15 cellular contexts compared by ENCODE assay signal in genomic region chr22:30248484-30248883, GRCh38. TPM values are rescaled to one million over a fixed set of nuclear protein-coding genes. Genes with fewer than 3 reads are reported as not detected.
A peak's percentile ranks its signal among the peaks of the same experiment; 100 is the strongest.
DNase-seq lines count a peak whose midpoint lies in the region; ATAC-seq and TF ChIP-seq lines count a peak whose summit lies in the region.
"Had no signal": no experiment of that assay in that cellular context is flagged by ENCODE, and none has a peak within 500 bp of the region (broad histone marks: within the 10 kb centered on the region; RNA-seq: fewer than 3 reads in every experiment).

No MANE protein-coding gene starts in this region.

- intact Hi-C loops in breast epithelium (cut with DNase I; ENCODE audit: low total_unique reads) (no loop called here), MCF 10A (cut with micrococcal nuclease) (no loop called here)

- H3K27me3 ChIP-seq in breast epithelium (no peaks in the 10 kb centered on the region), hepatocyte (no peaks in the 10 kb centered on the region), subcutaneous abdominal adipose tissue (ENCODE audit: control insufficient read depth in 5 of 5, insufficient read depth in 4 of 5, low read length in 5 of 5) (peaks cover 41 to 62% (median 53%) of the 10 kb centered on the region in 5 donors)

- H3K4me1 Mint-ChIP-seq in MCF 10A (ENCODE audit: insufficient read depth, unreplicated experiment) (peaks cover 40% of the 10 kb centered on the region), T-cell (peaks cover 26 to 52% (median 43%) of the 10 kb centered on the region in 3 donors)

- no peaks in the 10 kb centered on the region for H3K27me3 Mint-ChIP-seq in MCF 10A (ENCODE audit: insufficient read depth, unreplicated experiment)
- peaks cover 3 to 12% of the 10 kb centered on the region in 2 donors for H3K27me3 Mint-ChIP-seq in T-cell

- no peaks in the 10 kb centered on the region for H4K20me1 ChIP-seq in hepatocyte (ENCODE audit: insufficient read depth, poor library complexity, severe bottlenecking)

- H3K4me1 ChIP-seq in breast epithelium (peaks cover 0 to 9% of the 10 kb centered on the region in 2 donors), hepatocyte (ENCODE audit: insufficient read depth) (peaks cover 45% of the 10 kb centered on the region), subcutaneous abdominal adipose tissue (ENCODE audit: control insufficient read depth in 5 of 5, insufficient read depth in 5 of 5, low read length in 5 of 5) (peaks cover 6 to 48% (median 29%) of the 10 kb centered on the region in 5 donors)
- H3K4me1 ChIP-seq: parathyroid adenoma had no signal

- H3K36me3 ChIP-seq in breast epithelium: no peaks in the 10 kb centered on the region
- no peaks in the 10 kb centered on the region for H3K36me3 ChIP-seq in hepatocyte (replicated peaks; ENCODE audit: insufficient read depth, low read depth)
- peaks cover 0 to 3% (median 0%) of the 10 kb centered on the region in 5 donors for H3K36me3 ChIP-seq in subcutaneous abdominal adipose tissue (ENCODE audit: control insufficient read depth in 5 of 5, insufficient read depth in 5 of 5, low read length in 5 of 5)
- H3K36me3 ChIP-seq: tibial artery had no signal

- no peak overlapping the region for H2AFZ ChIP-seq in hepatocyte
- H2AFZ ChIP-seq: parathyroid adenoma had no signal

- TF ChIP-seq CTCF in breast epithelium (IDR thresholded peaks at IDR 0.05): no peak
- TF ChIP-seq CTCF in MCF 10A (IDR thresholded peaks at IDR 0.05; ENCODE audit: unreplicated experiment): no peak
- TF ChIP-seq CTCF in hepatocyte (IDR thresholded peaks at IDR 0.05; ENCODE audit: poor library complexity): no peak

- no peak for ATAC-seq in T-cell (replicated peaks in 1 of 4)
- no peak for ATAC-seq in GM19328 (IDR thresholded peaks at IDR 0.05; ENCODE audit: unreplicated experiment)

- H3K4me3 Mint-ChIP-seq in MCF 10A (ENCODE audit: unreplicated experiment): no peak overlapping the region
- H3K4me3 Mint-ChIP-seq in T-cell: peak overlapping the region; percentile 15 to 29 (median 17)
- H3K4me3 Mint-ChIP-seq: endodermal cell had no signal

- DNase-seq in breast epithelium (ENCODE audit: low spot score in 2 of 2) (no peak), MCF 10A (ENCODE audit: unreplicated experiment) (no peak), T-cell (no peak), hepatocyte (ENCODE audit: low spot score) (no peak), NCI-H2171 (lab: John Stamatoyannopoulos, UW) (no peak)
- no peak for DNase-seq in effector CD8-positive, alpha-beta T cell (lab: John Stamatoyannopoulos, UW)
- DNase-seq: endodermal cell, mesendoderm, NCI-H1048 had no signal

- no peaks in the 10 kb centered on the region for H3K9me2 ChIP-seq in hepatocyte (replicated peaks; ENCODE audit: insufficient read depth)

- H3K27ac Mint-ChIP-seq in MCF 10A (ENCODE audit: low read depth, unreplicated experiment): no peak overlapping the region
- H3K27ac Mint-ChIP-seq in T-cell: no peak overlapping the region
- H3K27ac Mint-ChIP-seq: endodermal cell had no signal

- H3K27ac ChIP-seq in breast epithelium: peak overlapping the region in 1 of 2 donors; percentile 48
- H3K27ac ChIP-seq in hepatocyte: peak overlapping the region; percentile 40
- no peak overlapping the region for H3K27ac ChIP-seq in subcutaneous abdominal adipose tissue (ENCODE audit: low read depth, low read length)
- H3K27ac ChIP-seq: parathyroid adenoma, tibial artery had no signal

- no TSS peak for BruUV-seq in MCF 10A (replicated peaks; lab: Mats Ljungman, UMichigan)

- H3K9me3 ChIP-seq in breast epithelium: no peaks in the 10 kb centered on the region
- H3K9me3 ChIP-seq in hepatocyte (ENCODE audit: low read depth): no peaks in the 10 kb centered on the region
- no peaks in the 10 kb centered on the region for H3K9me3 ChIP-seq in subcutaneous abdominal adipose tissue (ENCODE audit: control insufficient read depth in 5 of 5, low read length in 5 of 5)
- H3K9me3 ChIP-seq: tibial artery had no signal

- no peak overlapping the region for H3K9ac ChIP-seq in subcutaneous abdominal adipose tissue (ENCODE audit: low read length in 5 of 5)
- H3K9ac ChIP-seq: parathyroid adenoma had no signal

- WGBS in hepatocyte (ENCODE audit: low lambda C conversion rate, missing lambda C conversion rate): 88% methylated on average over 6 of the region's 6 CpGs

- CTCF ChIA-PET in MCF 10A (lab: Yijun Ruan, JAX): interaction anchor here (0.5 to 1.3 kb wide), 3 partner anchors 13 to 229 kb away, joined by 3 to 4 read pairs (median 4); no protein-coding TSS in a partner anchor
- CTCF ChIA-PET in T-cell (lab: Charles Lee): no interaction called here

- H3K9me3 Mint-ChIP-seq in MCF 10A (ENCODE audit: unreplicated experiment) (no peaks in the 10 kb centered on the region), T-cell (no peaks in the 10 kb centered on the region)
- H3K9me3 Mint-ChIP-seq: endodermal cell had no signal

- POLR2A ChIA-PET in MCF 10A (lab: Yijun Ruan, JAX) (no interaction called here), T-cell (lab: Charles Lee) (no interaction called here)

- H3K79me2 ChIP-seq in hepatocyte: no peaks in the 10 kb centered on the region
- H3K79me2 ChIP-seq: parathyroid adenoma had no signal

- H3K4me3 ChIP-seq in breast epithelium (peak overlapping the region in 2 of 3 donors; percentile 14 to 31), hepatocyte (no peak overlapping the region), subcutaneous abdominal adipose tissue (ENCODE audit: low read depth in 1 of 5, low read length in 5 of 5) (peak overlapping the region; percentile 2 to 53 (median 25))
- H3K4me3 ChIP-seq: tibial artery had no signal

- TF ChIP-seq POLR2A in breast epithelium (IDR thresholded peaks at IDR 0.05): no peak

- peak overlapping the region; percentile 54 for H3K4me2 ChIP-seq in hepatocyte

- H3K36me3 Mint-ChIP-seq in MCF 10A (ENCODE audit: insufficient read depth, unreplicated experiment) (peaks cover 6% of the 10 kb centered on the region), T-cell (no peaks in the 10 kb centered on the region)

RNA-seq across cellular contexts. Expression of gene LIF, which starts 1.9 kb away (rescaled TPM):
- total RNA-seq in breast epithelium (1 to 10 TPM; 1.4 to 9.5 (median 1.6) TPM), MCF 10A (2022) (9.5 and 19.3 TPM in 2 replicates), T-cell (1 to 10 TPM in 3 of 5 donors, under 1 TPM in 2; 0.26 to 3.3 (median 1.4) TPM), hepatocyte (13.4 and 21.1 TPM in 2 replicates)
- polyA plus RNA-seq in hepatocyte: 8.2 and 14.8 TPM in 2 replicates
- total RNA-seq: frontal cortex had no signal

RNA-seq across cellular contexts. Expression of gene OSM, which starts 18.2 kb away (rescaled TPM):
- total RNA-seq in breast epithelium (1 to 10 TPM; 1.3 to 2.5 (median 1.3) TPM), MCF 10A (2022) (not detected in 2 replicates), T-cell (10 to 100 TPM in 2 of 5 donors, 1 to 10 TPM in 3; 5.9 to 16.5 (median 7.4) TPM), hepatocyte (0.48 and 1.5 TPM in 2 replicates)
- not detected in 2 replicates for polyA plus RNA-seq in hepatocyte
- total RNA-seq: endodermal cell had no signal
- polyA plus RNA-seq: BJ had no signal

RNA-seq across cellular contexts. Expression of gene CASTOR1, which starts 40.8 kb away (rescaled TPM):
- total RNA-seq in breast epithelium (10 to 100 TPM; 15.5 to 26.6 (median 20.6) TPM), MCF 10A (2022) (1.2 and 4.8 TPM in 2 replicates), T-cell (10 to 100 TPM; 12.8 to 21.9 (median 16.1) TPM), hepatocyte (30.9 and 48.0 TPM in 2 replicates)
- polyA plus RNA-seq in hepatocyte: 43.5 and 53.5 TPM in 2 replicates
